9 cellular contexts compared by ENCODE assay signal in the genomic region with DNA sequence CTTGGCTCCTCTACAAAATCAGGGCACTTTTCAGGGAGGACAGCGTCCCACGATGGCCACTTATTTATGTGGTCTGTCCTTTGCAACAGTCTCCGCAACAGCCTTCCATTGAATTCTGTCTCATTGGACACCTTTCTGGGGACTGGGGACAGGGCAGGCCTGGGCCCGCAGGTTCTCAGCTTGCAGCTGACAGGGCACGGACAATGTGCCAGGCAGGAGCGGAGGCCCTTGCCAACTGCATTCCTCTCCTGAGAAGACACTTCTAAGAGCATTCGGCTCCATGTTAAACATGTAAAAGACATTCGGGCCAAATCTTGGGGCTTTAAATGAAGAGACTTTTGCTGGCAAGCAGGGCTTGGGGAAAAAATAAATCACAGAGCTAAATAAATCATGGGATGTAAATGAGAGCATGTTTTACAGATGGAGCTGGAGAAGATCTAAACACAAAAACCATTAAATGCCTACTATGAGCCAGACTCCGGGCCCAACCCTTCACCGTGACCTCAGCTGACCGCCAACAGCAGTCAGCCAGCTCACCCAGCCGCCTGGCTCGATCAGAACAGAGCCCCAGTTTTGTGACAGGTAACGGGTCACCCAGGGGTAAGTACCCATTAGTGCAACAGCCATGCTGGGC. TPM values are rescaled to one million over a fixed set of nuclear protein-coding genes. Genes with fewer than 3 reads are reported as not detected.
A peak's percentile ranks its signal among the peaks of the same experiment; 100 is the strongest.
DNase-seq lines count a peak whose midpoint lies in the region; ATAC-seq, FAIRE-seq and TF ChIP-seq lines count a peak whose summit lies in the region.
"Had no signal": no experiment of that assay in that cellular context is flagged by ENCODE, and none has a peak within 500 bp of the region (broad histone marks: within the 10 kb centered on the region; RNA-seq: fewer than 3 reads in every experiment).

No MANE protein-coding gene starts in this region.

- H3K27ac ChIP-seq in CD8-positive, alpha-beta memory T cell (ENCODE audit: low read depth, low read length): no peak overlapping the region
- H3K27ac ChIP-seq in psoas muscle: peak overlapping the region; percentile 99
- H3K27ac ChIP-seq in foreskin keratinocyte: no peak overlapping the region
- H3K27ac ChIP-seq: SJSA1 had no signal

- H3K36me3 ChIP-seq in CD8-positive, alpha-beta memory T cell (ENCODE audit: insufficient read depth, low read length): peaks cover 48% of the 10 kb centered on the region
- H3K36me3 ChIP-seq in psoas muscle (ENCODE audit: insufficient read depth in 1 of 2, low read depth in 1 of 2): peaks cover 6 to 47% of the 10 kb centered on the region in 2 donors

- DNase-seq in CD8-positive, alpha-beta memory T cell: no peak
- DNase-seq in activated CD4-positive, alpha-beta memory T cell treated with anti-CD3 and anti-CD28 coated beads, Interleukin-2, amount 10 ng/mL, durations not matched to agents 7 days and 5 days: no peak
- peak; percentile 51 for DNase-seq in fibroblast of mammary gland (ENCODE audit: low read depth)
- DNase-seq in psoas muscle: no peak
- DNase-seq in RCC 7860 (ENCODE audit: low spot score): no peak
- DNase-seq in activated CD4-positive, CD25-positive, alpha-beta regulatory T cell treated with anti-CD3 and anti-CD28 coated beads, Interleukin-2, amount 50 U/mL, for 72 hours: no peak
- DNase-seq in foreskin keratinocyte: no peak

- H3K27me3 ChIP-seq in CD8-positive, alpha-beta memory T cell (ENCODE audit: insufficient read depth, low read length, poor library complexity, severe bottlenecking): no peaks in the 10 kb centered on the region
- H3K27me3 ChIP-seq in psoas muscle (ENCODE audit: insufficient read depth in 3 of 3, low read length in 2 of 3): no peaks in the 10 kb centered on the region
- no peaks in the 10 kb centered on the region for H3K27me3 ChIP-seq in foreskin keratinocyte
- H3K27me3 ChIP-seq: SJSA1 had no signal

- intact Hi-C loops in psoas muscle (cut with DNase I): no loop called here

- POLR2A ChIA-PET in CD8-positive, alpha-beta memory T cell (lab: Charles Lee): no interaction called here
- POLR2A ChIA-PET in activated CD4-positive, alpha-beta memory T cell treated with anti-CD3 and anti-CD28 coated beads, Interleukin-2, amount 10 ng/mL, durations not matched to agents 7 days and 5 days (lab: Charles Lee): interaction anchor here (21.9 to 23.4 kb wide), 2 partner anchors 4 to 11 kb away, joined by 503 read pairs; partner anchors contain the start of gene WDR1

- peaks cover 0 to 83% (median 7%) of the 10 kb centered on the region in 3 donors for H3K36me3 Mint-ChIP-seq in CD8-positive, alpha-beta memory T cell
- H3K36me3 Mint-ChIP-seq in activated CD4-positive, alpha-beta memory T cell treated with anti-CD3 and anti-CD28 coated beads, Interleukin-2, amount 10 ng/mL, durations not matched to agents 7 days and 5 days (ENCODE audit: low read depth): peaks cover 95% of the 10 kb centered on the region

- no peak overlapping the region for H3K4me3 ChIP-seq in CD8-positive, alpha-beta memory T cell (ENCODE audit: low read length)
- H3K4me3 ChIP-seq in fibroblast of mammary gland (ENCODE audit: control insufficient read depth, low read depth, low read length) (no peak overlapping the region), psoas muscle (no peak overlapping the region)
- H3K4me3 ChIP-seq: SJSA1 had no signal

- H3K4me3 Mint-ChIP-seq in CD8-positive, alpha-beta memory T cell: peak overlapping the region; percentile 8 to 81 (median 44)
- no peak overlapping the region for H3K4me3 Mint-ChIP-seq in activated CD4-positive, alpha-beta memory T cell treated with anti-CD3 and anti-CD28 coated beads, Interleukin-2, amount 10 ng/mL, durations not matched to agents 7 days and 5 days

- H3K27ac Mint-ChIP-seq in CD8-positive, alpha-beta memory T cell: peak overlapping the region; percentile 75 to 99 (median 93)
- H3K27ac Mint-ChIP-seq in activated CD4-positive, alpha-beta memory T cell treated with anti-CD3 and anti-CD28 coated beads, Interleukin-2, amount 10 ng/mL, durations not matched to agents 7 days and 5 days: peak overlapping the region; percentile 95

- no peaks in the 10 kb centered on the region for H3K27me3 Mint-ChIP-seq in CD8-positive, alpha-beta memory T cell
- no peaks in the 10 kb centered on the region for H3K27me3 Mint-ChIP-seq in activated CD4-positive, alpha-beta memory T cell treated with anti-CD3 and anti-CD28 coated beads, Interleukin-2, amount 10 ng/mL, durations not matched to agents 7 days and 5 days

- WGBS in psoas muscle, 3 donors: 25 to 45% (median 27%) methylated on average over 14 of the region's 14 CpGs

- no peak for TF ChIP-seq CTCF in fibroblast of mammary gland (conservative IDR thresholded peaks at IDR 0.05; ENCODE audit: control insufficient read depth, insufficient read depth, low read depth, low read length)
- no peak for TF ChIP-seq CTCF in psoas muscle (IDR thresholded peaks at IDR 0.05)
- no peak for TF ChIP-seq CTCF in foreskin keratinocyte (conservative IDR thresholded peaks at IDR 0.05)

- no peaks in the 10 kb centered on the region for H3K9me3 ChIP-seq in CD8-positive, alpha-beta memory T cell (ENCODE audit: low read length)
- no peaks in the 10 kb centered on the region for H3K9me3 ChIP-seq in psoas muscle
- H3K9me3 ChIP-seq: SJSA1 had no signal

- no peak for FAIRE-seq in RCC 7860 (lab: Jason Lieb, UNC)

- CTCF ChIA-PET in CD8-positive, alpha-beta memory T cell (lab: Charles Lee): interaction anchor here (1.1 kb wide), 1 partner anchor 16 kb away, joined by 3 read pairs; no protein-coding TSS in a partner anchor
- CTCF ChIA-PET in activated CD4-positive, alpha-beta memory T cell treated with anti-CD3 and anti-CD28 coated beads, Interleukin-2, amount 10 ng/mL, durations not matched to agents 7 days and 5 days (lab: Charles Lee): interaction anchor here (1.4 kb wide), 1 partner anchor 16 kb away, joined by 3 read pairs; no protein-coding TSS in a partner anchor

- H3K4me1 Mint-ChIP-seq in CD8-positive, alpha-beta memory T cell: peaks cover 92 to 100% (median 98%) of the 10 kb centered on the region in 3 donors
- peaks cover 99% of the 10 kb centered on the region for H3K4me1 Mint-ChIP-seq in activated CD4-positive, alpha-beta memory T cell treated with anti-CD3 and anti-CD28 coated beads, Interleukin-2, amount 10 ng/mL, durations not matched to agents 7 days and 5 days

- peaks cover 99% of the 10 kb centered on the region for H3K4me1 ChIP-seq in CD8-positive, alpha-beta memory T cell (ENCODE audit: insufficient read depth, low read length)
- H3K4me1 ChIP-seq in psoas muscle (peaks cover 98% of the 10 kb centered on the region), foreskin keratinocyte (peaks cover 50% of the 10 kb centered on the region)

- peak; percentile 40 to 65 (median 48) for ATAC-seq in psoas muscle
- no peak for ATAC-seq in GM18517 (IDR thresholded peaks at IDR 0.05; ENCODE audit: unreplicated experiment)
- ATAC-seq in foreskin keratinocyte: no peak

- no peaks in the 10 kb centered on the region for H3K9me3 Mint-ChIP-seq in CD8-positive, alpha-beta memory T cell
- H3K9me3 Mint-ChIP-seq in activated CD4-positive, alpha-beta memory T cell treated with anti-CD3 and anti-CD28 coated beads, Interleukin-2, amount 10 ng/mL, durations not matched to agents 7 days and 5 days: no peaks in the 10 kb centered on the region

RNA-seq across cellular contexts. Expression of gene WDR1, which starts 14.9 kb away (rescaled TPM):
- total RNA-seq in CD8-positive, alpha-beta memory T cell: 100 to 1,000 TPM; 409 TPM
- 377 TPM for polyA plus RNA-seq in CD8-positive, alpha-beta memory T cell
- 100 to 1,000 TPM; 463 to 465 TPM for total RNA-seq in activated CD4-positive, alpha-beta memory T cell treated with anti-CD3 and anti-CD28 coated beads, Interleukin-2, amount 10 ng/mL, durations not matched to agents 7 days and 5 days
- total RNA-seq in psoas muscle (100 to 1,000 TPM in 3 of 4 donors, 10 to 100 TPM in 1; 86.3 to 146 (median 118) TPM), foreskin keratinocyte (383 and 394 TPM in 2 replicates)
- polyA plus RNA-seq in psoas muscle (100 to 1,000 TPM in 1 of 3 donors, 10 to 100 TPM in 2; 55.6 to 273 (median 79.1) TPM), foreskin keratinocyte (293 and 310 TPM in 2 replicates)

Comparison
In these comparisons a context has a peak if more than half of its experiments do, and no peak if none do; other contexts are left out.
1. ATAC-seq: peak in psoas muscle (4 of 4); none in GM18517 (single experiment) and foreskin keratinocyte (single experiment).